Comparison of ENCODE assay signal across 24 cellular contexts in genomic region chr20:48470141-48470540, GRCh38.
DNase-seq lines count a peak whose midpoint lies in the region; ATAC-seq, FAIRE-seq and TF ChIP-seq lines count a peak whose summit lies in the region.
"Had no signal": no experiment of that assay in that cellular context is flagged by ENCODE, and none has a peak within 500 bp of the region (broad histone marks: within the 10 kb centered on the region; RNA-seq: fewer than 3 reads in every experiment).

No MANE protein-coding gene starts in this region.

- FAIRE-seq in HepG2 (lab: Jason Lieb, UNC) = no peak
- FAIRE-seq: A204.1, GM12891, GM19239 had no signal

- H3K36me3 ChIP-seq in HepG2 (replicated peaks in 1 of 2; ENCODE audit: control insufficient read depth in 1 of 2, insufficient read depth in 2 of 2, low read length in 2 of 2) = no peaks in the 10 kb centered on the region
- no peaks in the 10 kb centered on the region for H3K36me3 ChIP-seq in right lobe of liver
- H3K36me3 ChIP-seq in BLaER1 treated with 17β-estradiol and CSF1 and Interleukin-3, amounts not matched to agents 10 nM and 100 nM = no peaks in the 10 kb centered on the region
- no peaks in the 10 kb centered on the region for H3K36me3 ChIP-seq in SJCRH30
- H3K36me3 ChIP-seq: BE2C had no signal

- no peaks in the 10 kb centered on the region for H3K9me3 ChIP-seq in HepG2 (ENCODE audit: low read length)
- H3K9me3 ChIP-seq in right lobe of liver = no peaks in the 10 kb centered on the region
- peaks cover 0 to 5% (median 0%) of the 10 kb centered on the region in 11 experiments; a peak in 2 of 22 replicates for H3K9me3 ChIP-seq in BLaER1 treated with 17β-estradiol and CSF1 and Interleukin-3, amounts not matched to agents 10 nM and 100 nM (replicated peaks in 1 of 11)
- no peaks in the 10 kb centered on the region; the same call in 1 of the 2 replicates for H3K9me3 ChIP-seq in SJCRH30 (replicated peaks)
- H3K9me3 ChIP-seq: BE2C had no signal

- H3K9ac ChIP-seq in HepG2 (ENCODE audit: insufficient read depth, low read depth, low read length) = no peak overlapping the region
- H3K9ac ChIP-seq in BLaER1 treated with 17β-estradiol and CSF1 and Interleukin-3, amounts not matched to agents 10 nM and 100 nM = no peak overlapping the region

- TF ChIP-seq CTCF in HepG2 (CRISPR knock-in tag; IDR thresholded peaks at IDR 0.05) (no peak), right lobe of liver (IDR thresholded peaks at IDR 0.05) (no peak)

- no peak for TF ChIP-seq EP300 in HepG2 (IDR thresholded peaks at IDR 0.05; ENCODE audit: low read depth in 2 of 2, low read length in 2 of 2)
- no peak for TF ChIP-seq EP300 in HepG2 (CRISPR knock-in tag; IDR thresholded peaks at IDR 0.05; ENCODE audit: borderline replicate concordance)

- H3K4me1 ChIP-seq in HepG2 (ENCODE audit: insufficient read depth, low read length) (no peaks in the 10 kb centered on the region), right lobe of liver (no peaks in the 10 kb centered on the region), SJCRH30 (peaks cover 26% of the 10 kb centered on the region)
- H3K4me1 ChIP-seq in BLaER1 treated with 17β-estradiol and CSF1 and Interleukin-3, amounts not matched to agents 10 nM and 100 nM = peaks cover 20 to 47% (median 37%) of the 10 kb centered on the region in 10 experiments
- H3K4me1 ChIP-seq: BE2C had no signal

- H2AFZ ChIP-seq in HepG2 (ENCODE audit: low read length) = no peak overlapping the region

- in situ Hi-C loops in HepG2 (cut with HindIII; ENCODE audit: extremely low pct_ligation_motif_present, low pct_unique_long_range_greater_than_20kb) = no loop called here

- H4K20me1 ChIP-seq in HepG2 (ENCODE audit: insufficient read depth, low read length) = no peaks in the 10 kb centered on the region
- no peaks in the 10 kb centered on the region for H4K20me1 ChIP-seq in BLaER1 treated with 17β-estradiol and CSF1 and Interleukin-3, amounts not matched to agents 10 nM and 100 nM

- no peak for ATAC-seq in HepG2
- ATAC-seq in right lobe of liver = no peak

- CTCF ChIA-PET in HepG2 (lab: Yijun Ruan, JAX; ENCODE audit: low intra/inter-chr PET ratio, low total read pairs) = no interaction called here

- DNase-seq in HepG2 (ENCODE audit: low spot score) (no peak), right lobe of liver (no peak), SJCRH30 (no peak), GM03348 (ENCODE audit: low spot score) (no peak)
- no peak for DNase-seq in effector CD8-positive, alpha-beta T cell (lab: John Stamatoyannopoulos, UW)
- DNase-seq: 8988T; ACHN; BE2C; C1 segment of cervical spinal cord; CD4-positive, alpha-beta memory T cell; CD4-positive, CD25-positive, alpha-beta regulatory T cell; CD8-positive, alpha-beta memory T cell; COR-L47; DMS 273 treated with DMSO at 0.1 percent for 48 hours; DMS153; DMS53; DMS79; DND-41; EL; GDM1 had no signal

- TF ChIP-seq POLR2A in HepG2 (IDR thresholded peaks at IDR 0.05; ENCODE audit: insufficient read depth in 1 of 2, low read depth in 2 of 2, low read length in 2 of 2) (no peak), right lobe of liver (IDR thresholded peaks at IDR 0.05) (no peak)

- H3K4me2 ChIP-seq in HepG2 (ENCODE audit: low read depth, low read length) = no peak overlapping the region
- H3K4me2 ChIP-seq in BLaER1 treated with 17β-estradiol and CSF1 and Interleukin-3, amounts not matched to agents 10 nM and 100 nM = peak overlapping the region in 10 of 11 experiments; percentile 16 to 79 (median 74); a peak in 17 of 22 replicates

- POLR2A ChIA-PET in HepG2 (lab: Yijun Ruan, JAX) = no interaction called here

- H3K27ac ChIP-seq in HepG2 (ENCODE audit: extremely low read length, insufficient read depth, low read length) (no peak overlapping the region), right lobe of liver (no peak overlapping the region), SJCRH30 (peak overlapping the region; percentile 58; the same call in 1 of the 2 replicates)
- H3K27ac ChIP-seq in BLaER1 treated with 17β-estradiol and CSF1 and Interleukin-3, amounts not matched to agents 10 nM and 100 nM = peak overlapping the region in 2 of 11 experiments; percentile 1 to 42; a peak in 1 of 22 replicates

- 26% methylated on average over 3 of the region's 3 CpGs for WGBS in HepG2 (ENCODE audit: low lambda C conversion rate)
- 51% methylated on average over 3 of the region's 3 CpGs for WGBS in right lobe of liver (ENCODE audit: insufficient coverage, low coverage, low lambda C conversion rate, missing lambda C conversion rate)

- no peaks in the 10 kb centered on the region for H3K79me2 ChIP-seq in HepG2 (ENCODE audit: insufficient read depth, low read length)

- peaks cover 4 to 57% of the 10 kb centered on the region in 2 experiments; a peak in 3 of 5 replicates for H3K27me3 ChIP-seq in HepG2 (ENCODE audit: control insufficient read depth in 1 of 2, insufficient read depth in 2 of 2, low read length in 2 of 2)
- no peaks in the 10 kb centered on the region for H3K27me3 ChIP-seq in right lobe of liver
- H3K27me3 ChIP-seq in BLaER1 treated with 17β-estradiol and CSF1 and Interleukin-3, amounts not matched to agents 10 nM and 100 nM = no peaks in the 10 kb centered on the region; a peak in 1 of 22 replicates
- no peaks in the 10 kb centered on the region for H3K27me3 ChIP-seq in SJCRH30

- no TSS peak for BruUV-seq in HepG2 (replicated peaks; lab: Mats Ljungman, UMichigan)

- intact Hi-C loops in HepG2 (cut with micrococcal nuclease; ENCODE audit: unreplicated experiment) = no loop called here
- intact Hi-C loops in right lobe of liver (cut with DNase I) = no loop called here

- TF ChIP-seq RAD21 in HepG2 (CRISPR knock-in tag; IDR thresholded peaks at IDR 0.05) = no peak

- H3K4me3 ChIP-seq in HepG2 (replicated peaks in 1 of 3; ENCODE audit: insufficient read depth in 1 of 3, low read depth in 2 of 3, low read length in 3 of 3) (no peak overlapping the region), right lobe of liver (no peak overlapping the region), SJCRH30 (no peak overlapping the region)
- no peak overlapping the region for H3K4me3 ChIP-seq in BLaER1 treated with 17β-estradiol and CSF1 and Interleukin-3, amounts not matched to agents 10 nM and 100 nM

TF ChIP-seq in HepG2, 621 proteins besides CTCF, POLR2A, EP300 and RAD21:
- TF ChIP-seq, protein P1, sequence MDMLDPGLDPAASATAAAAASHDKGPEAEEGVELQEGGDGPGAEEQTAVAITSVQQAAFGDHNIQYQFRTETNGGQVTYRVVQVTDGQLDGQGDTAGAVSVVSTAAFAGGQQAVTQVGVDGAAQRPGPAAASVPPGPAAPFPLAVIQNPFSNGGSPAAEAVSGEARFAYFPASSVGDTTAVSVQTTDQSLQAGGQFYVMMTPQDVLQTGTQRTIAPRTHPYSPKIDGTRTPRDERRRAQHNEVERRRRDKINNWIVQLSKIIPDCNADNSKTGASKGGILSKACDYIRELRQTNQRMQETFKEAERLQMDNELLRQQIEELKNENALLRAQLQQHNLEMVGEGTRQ (IDR thresholded peaks at IDR 0.05; ENCODE audit: low read depth, low read length) = peak; percentile 56; the same call in 1 of the 2 replicates
- TF ChIP-seq, protein P1 (CRISPR knock-in tag; IDR thresholded peaks at IDR 0.05; ENCODE audit: borderline replicate concordance) = no peak
- TF ChIP-seq RAD51 (IDR thresholded peaks at IDR 0.05; ENCODE audit: borderline replicate concordance) = peak; percentile 81; the same call in 1 of the 2 replicates
- no peak for TF ChIP-seq NFE2 (CRISPR knock-in tag; IDR thresholded peaks at IDR 0.05)
